ENCODE assay signal across 20 cellular contexts in the genomic region with DNA sequence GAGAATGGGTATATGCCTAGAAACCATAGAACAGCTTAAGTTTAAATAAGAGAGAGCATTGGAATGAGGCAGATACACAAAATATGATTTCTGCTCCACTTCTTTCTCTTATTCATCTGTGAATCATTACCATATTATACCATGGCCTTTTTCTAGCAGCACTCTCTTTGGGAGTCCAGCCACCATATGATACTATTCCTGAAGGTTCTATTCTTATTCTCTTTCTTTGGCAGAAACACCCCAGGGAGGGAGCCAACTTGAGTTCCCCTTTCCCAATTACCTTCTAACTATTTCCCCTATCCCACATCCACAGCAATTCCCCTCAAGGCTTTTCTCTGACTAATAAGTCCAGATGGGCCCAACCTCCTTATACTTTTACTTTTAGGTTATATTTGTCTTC. TPM values are rescaled to one million over a fixed set of nuclear protein-coding genes. Genes with fewer than 3 reads are reported as not detected.
DNase-seq lines count a peak whose midpoint lies in the region; ATAC-seq, FAIRE-seq and TF ChIP-seq lines count a peak whose summit lies in the region.
"Had no signal": no experiment of that assay in that cellular context is flagged by ENCODE, and none has a peak within 500 bp of the region (broad histone marks: within the 10 kb centered on the region; RNA-seq: fewer than 3 reads in every experiment).

No MANE protein-coding gene starts in this region.

- H3K9ac ChIP-seq in GM23248 (no peak overlapping the region), astrocyte (ENCODE audit: low read length) (no peak overlapping the region)
- H3K9ac ChIP-seq: BLaER1 treated with 17β-estradiol and CSF1 and Interleukin-3, amounts not matched to agents 10 nM and 100 nM had no signal

- no peaks in the 10 kb centered on the region for H3K27me3 Mint-ChIP-seq in astrocyte (ENCODE audit: low read depth, unreplicated experiment)
- H3K27me3 Mint-ChIP-seq in T-helper 2 cell treated with Interferon-gamma antibody and Interleukin-4, amounts not matched to agents 5 μg/mL and 100 μg/mL, for 36 hours (ENCODE audit: low read depth) = no peaks in the 10 kb centered on the region

- no peak overlapping the region for H3K4me2 ChIP-seq in GM23248 (ENCODE audit: unreplicated experiment)
- H3K4me2 ChIP-seq in astrocyte (ENCODE audit: low read length) = no peak overlapping the region
- H3K4me2 ChIP-seq in osteoblast (ENCODE audit: insufficient read depth, low read length) = no peak overlapping the region
- H3K4me2 ChIP-seq: BLaER1 treated with 17β-estradiol and CSF1 and Interleukin-3, amounts not matched to agents 10 nM and 100 nM had no signal

- no peaks in the 10 kb centered on the region for H3K9me3 ChIP-seq in right atrium auricular region
- no peaks in the 10 kb centered on the region for H3K9me3 ChIP-seq in GM23248 (ENCODE audit: low read depth)
- no peaks in the 10 kb centered on the region for H3K9me3 ChIP-seq in astrocyte (ENCODE audit: insufficient read depth, low read depth, low read length)
- no peaks in the 10 kb centered on the region for H3K9me3 ChIP-seq in osteoblast (ENCODE audit: low read depth, low read length)

- H3K27ac Mint-ChIP-seq in astrocyte (ENCODE audit: unreplicated experiment) = no peak overlapping the region
- no peak overlapping the region for H3K27ac Mint-ChIP-seq in T-helper 2 cell treated with Interferon-gamma antibody and Interleukin-4, amounts not matched to agents 5 μg/mL and 100 μg/mL, for 36 hours
- H3K27ac Mint-ChIP-seq: CD8-positive, alpha-beta T cell had no signal

- no peaks in the 10 kb centered on the region for H3K9me2 ChIP-seq in GM23248 (ENCODE audit: insufficient read depth)

- H3F3A ChIP-seq in GM23248 (ENCODE audit: insufficient read depth) = peaks cover 7% of the 10 kb centered on the region; the same call in 1 of the 2 replicates

- H3K36me3 Mint-ChIP-seq in astrocyte (ENCODE audit: low read depth, unreplicated experiment) = peaks cover 2% of the 10 kb centered on the region
- H3K36me3 Mint-ChIP-seq in T-helper 2 cell treated with Interferon-gamma antibody and Interleukin-4, amounts not matched to agents 5 μg/mL and 100 μg/mL, for 36 hours (ENCODE audit: low read depth) = no peaks in the 10 kb centered on the region

- H3K4me3 ChIP-seq in right atrium auricular region (no peak overlapping the region), GM23248 (no peak overlapping the region), astrocyte (ENCODE audit: insufficient read depth, low read depth, low read length) (no peak overlapping the region), osteoblast (ENCODE audit: insufficient read depth, low read length) (no peak overlapping the region)
- H3K4me3 ChIP-seq: BLaER1 treated with 17β-estradiol and CSF1 and Interleukin-3, amounts not matched to agents 10 nM and 100 nM; GM12878 had no signal

- ATAC-seq in Right ventricle myocardium superior (ENCODE audit: poor library complexity) = peak; percentile 58
- ATAC-seq: CD8-positive, alpha-beta T cell; GM12878 had no signal

- H3K79me2 ChIP-seq in GM23248 (ENCODE audit: insufficient read depth) (peaks cover 74% of the 10 kb centered on the region), astrocyte (ENCODE audit: insufficient read depth, low read length) (peaks cover 8% of the 10 kb centered on the region), osteoblast (ENCODE audit: insufficient read depth, low read length) (peaks cover 23% of the 10 kb centered on the region)

- no peak for DNase-seq in Right ventricle myocardium superior
- no peak for DNase-seq in right atrium auricular region (ENCODE audit: low spot score)
- DNase-seq in GM23248 = peak; percentile 29
- peak; percentile 6 for DNase-seq in astrocyte (ENCODE audit: low read depth)
- peak; percentile 8 for DNase-seq in osteoblast (ENCODE audit: insufficient read length, low spot score, missing footprints)
- no peak for DNase-seq in T-helper 2 cell treated with Interferon-gamma antibody and Interleukin-4, amounts not matched to agents 5 μg/mL and 100 μg/mL, for 36 hours (ENCODE audit: low spot score)
- no peak for DNase-seq in GM12892 (ENCODE audit: insufficient read length)
- DNase-seq in DMS153 (lab: John Stamatoyannopoulos, UW) = no peak
- DNase-seq: 8988T; CD8-positive, alpha-beta T cell; DMS79 treated with DMSO at 0.1 percent for 48 hours; GF-D8; GOT3; NCI-H1105 treated with DMSO at 0.1 percent for 48 hours; NCI-H1694; NCI-H2081 treated with DMSO at 0.1 percent for 48 hours; NCI-H774; RPMI8226 had no signal

- H3K4me3 Mint-ChIP-seq in astrocyte (ENCODE audit: unreplicated experiment) = no peak overlapping the region
- H3K4me3 Mint-ChIP-seq in T-helper 2 cell treated with Interferon-gamma antibody and Interleukin-4, amounts not matched to agents 5 μg/mL and 100 μg/mL, for 36 hours = no peak overlapping the region
- H3K4me3 Mint-ChIP-seq: CD8-positive, alpha-beta T cell had no signal

- no peak overlapping the region for H2AFZ ChIP-seq in GM23248
- H2AFZ ChIP-seq in astrocyte (ENCODE audit: low read depth, low read length) = no peak overlapping the region
- no peak overlapping the region for H2AFZ ChIP-seq in osteoblast (ENCODE audit: low read length)

- peaks cover 3% of the 10 kb centered on the region for H3K4me1 Mint-ChIP-seq in astrocyte (ENCODE audit: low read depth, unreplicated experiment)
- no peaks in the 10 kb centered on the region for H3K4me1 Mint-ChIP-seq in T-helper 2 cell treated with Interferon-gamma antibody and Interleukin-4, amounts not matched to agents 5 μg/mL and 100 μg/mL, for 36 hours (ENCODE audit: low read depth)

- in situ Hi-C loops in GM23248 (cut with MboI) = no loop called here

- H4K20me1 ChIP-seq in GM23248 (ENCODE audit: insufficient read depth) (0 out of 2 replicates have a peak, but pooled peaks cover 7% of the 10 kb centered on the region), astrocyte (ENCODE audit: insufficient read depth, low read length) (peaks cover 10% of the 10 kb centered on the region), osteoblast (ENCODE audit: insufficient read depth, low read length) (peaks cover 5% of the 10 kb centered on the region)

- peaks cover 4% of the 10 kb centered on the region for H3K9me3 Mint-ChIP-seq in astrocyte (ENCODE audit: unreplicated experiment)
- H3K9me3 Mint-ChIP-seq in T-helper 2 cell treated with Interferon-gamma antibody and Interleukin-4, amounts not matched to agents 5 μg/mL and 100 μg/mL, for 36 hours = no peaks in the 10 kb centered on the region
- H3K9me3 Mint-ChIP-seq: CD8-positive, alpha-beta T cell had no signal

- H3K4me1 ChIP-seq in right atrium auricular region = peaks cover 0 to 3% of the 10 kb centered on the region in 2 donors
- H3K4me1 ChIP-seq in GM23248 (ENCODE audit: insufficient read depth) = peaks cover 10% of the 10 kb centered on the region
- no peaks in the 10 kb centered on the region for H3K4me1 ChIP-seq in astrocyte (ENCODE audit: insufficient read depth, low read length)
- H3K4me1 ChIP-seq in osteoblast (ENCODE audit: insufficient read depth, low read length) = no peaks in the 10 kb centered on the region
- H3K4me1 ChIP-seq: BLaER1 treated with 17β-estradiol and CSF1 and Interleukin-3, amounts not matched to agents 10 nM and 100 nM had no signal

- no peaks in the 10 kb centered on the region for H3K27me3 ChIP-seq in right atrium auricular region
- no peaks in the 10 kb centered on the region for H3K27me3 ChIP-seq in GM23248 (replicated peaks; ENCODE audit: insufficient read depth)
- H3K27me3 ChIP-seq in astrocyte (ENCODE audit: insufficient read depth, low read length) = no peaks in the 10 kb centered on the region
- no peaks in the 10 kb centered on the region for H3K27me3 ChIP-seq in osteoblast (ENCODE audit: insufficient read depth, low read length)
- H3K27me3 ChIP-seq: BLaER1 treated with 17β-estradiol and CSF1 and Interleukin-3, amounts not matched to agents 10 nM and 100 nM had no signal

- no peak for TF ChIP-seq CTCF in right atrium auricular region (IDR thresholded peaks at IDR 0.05)
- no peak for TF ChIP-seq CTCF in astrocyte (IDR thresholded peaks at IDR 0.05; ENCODE audit: insufficient read depth, low read depth, low read length)
- no peak for TF ChIP-seq CTCF in osteoblast (IDR thresholded peaks at IDR 0.05; ENCODE audit: extremely low read depth, low read depth, low read length)

- no peak overlapping the region for H3K27ac ChIP-seq in right atrium auricular region
- no peak overlapping the region for H3K27ac ChIP-seq in GM23248
- no peak overlapping the region for H3K27ac ChIP-seq in astrocyte (ENCODE audit: low read depth, low read length)
- no peak overlapping the region for H3K27ac ChIP-seq in osteoblast (ENCODE audit: low read depth, low read length)
- H3K27ac ChIP-seq: BLaER1 treated with 17β-estradiol and CSF1 and Interleukin-3, amounts not matched to agents 10 nM and 100 nM had no signal

- FAIRE-seq in astrocyte (lab: Jason Lieb, UNC) (no peak), GM12892 (lab: Jason Lieb, UNC) (no peak)
- FAIRE-seq: GM12878 had no signal

- TF ChIP-seq POLR2A in GM12892 (IDR thresholded peaks at IDR 0.05; ENCODE audit: low read depth, low read length) = no peak

- intact Hi-C loops in Right ventricle myocardium superior (cut with DNase I) = no loop called here

- no peaks in the 10 kb centered on the region for H3K36me3 ChIP-seq in right atrium auricular region
- H3K36me3 ChIP-seq in GM23248 (ENCODE audit: low read depth) = no peaks in the 10 kb centered on the region
- H3K36me3 ChIP-seq in astrocyte (ENCODE audit: insufficient read depth, low read length) = no peaks in the 10 kb centered on the region
- no peaks in the 10 kb centered on the region for H3K36me3 ChIP-seq in osteoblast (ENCODE audit: insufficient read depth, low read length)

RNA-seq across cellular contexts. Expression of a gene that starts 55.9 kb away (rescaled TPM):
- total RNA-seq in Right ventricle myocardium superior = 41.2 TPM
- 10 to 100 TPM; 23.7 to 28.9 TPM for total RNA-seq in right atrium auricular region
- 28.9 and 30.2 TPM in 2 replicates for total RNA-seq in GM23248 (2014; rRNA removed; shearing (Covaris generic))
- 67.0 and 71.5 TPM in 2 replicates for polyA plus RNA-seq in GM23248 (2016; fragmentation: Nextera tagmentation; extraction: Ambion mirVana)
- 43.9 and 46.0 TPM in 2 replicates for total RNA-seq in astrocyte
- 22.1 and 24.5 TPM in 2 replicates for total RNA-seq in osteoblast
- polyA plus RNA-seq in GM12892 (2012; ENCODE audit: missing spikeins) = 52.7 TPM

RNA-seq across cellular contexts. Expression of a gene that starts 56.0 kb away (rescaled TPM):
- total RNA-seq in Right ventricle myocardium superior = 5.1 TPM
- 1 to 10 TPM; 6.0 to 9.2 TPM for total RNA-seq in right atrium auricular region
- 15.5 and 26.8 TPM in 2 replicates for total RNA-seq in GM23248 (2014; rRNA removed; shearing (Covaris generic))
- polyA plus RNA-seq in GM23248 (2016; fragmentation: Nextera tagmentation; extraction: Ambion mirVana) = 11.2 and 12.7 TPM in 2 replicates
- total RNA-seq in astrocyte = 11.8 and 13.1 TPM in 2 replicates
- total RNA-seq in osteoblast = 20.0 and 23.2 TPM in 2 replicates
- 8.8 TPM for polyA plus RNA-seq in GM12892 (2012; ENCODE audit: missing spikeins)

Comparison
In these comparisons a context has a peak if more than half of its experiments do, and no peak if none do; other contexts are left out.
1. DNase-seq: peak in GM23248 (single experiment), astrocyte (single experiment) and osteoblast (single experiment); none in Right ventricle myocardium superior (single experiment), right atrium auricular region (single experiment), T-helper 2 cell treated with Interferon-gamma antibody and Interleukin-4, amounts not matched to agents 5 μg/mL and 100 μg/mL, for 36 hours (single experiment), GM12892 (single experiment) and DMS153 (single experiment).